Comparison of ENCODE assay signal across 1 cellular context in the genomic region with DNA sequence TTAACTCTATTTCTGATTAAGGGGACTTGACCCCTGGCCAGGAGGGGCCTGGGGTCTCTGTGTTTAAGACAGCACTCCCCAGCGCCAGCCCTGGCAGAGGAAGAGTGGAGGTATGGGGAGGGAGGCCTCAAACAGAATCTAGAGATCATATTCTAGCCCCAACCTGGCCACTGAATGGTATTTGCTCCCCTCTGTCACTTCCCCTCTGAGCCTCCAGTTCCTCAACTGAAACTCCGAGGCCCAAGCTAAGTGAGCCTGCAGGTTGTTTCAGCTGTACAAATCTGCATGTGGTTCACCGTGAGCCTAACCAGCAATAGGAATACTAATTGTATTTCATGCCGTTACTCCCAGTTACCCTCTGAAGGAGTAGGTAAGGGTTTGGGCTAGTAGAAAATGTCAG.
TF ChIP-seq lines count a peak whose summit lies in the region.

No MANE protein-coding gene starts in this region.

TF ChIP-seq in HepG2, 621 proteins besides CTCF, POLR2A, EP300 and RAD21:
- TF ChIP-seq TBX3 (IDR thresholded peaks at IDR 0.05; ENCODE audit: borderline replicate concordance), result no peak
TF ChIP-seq in HepG2: peak in this region for 0.
